In genomic region chr14:94557327-94557726, GRCh38 we compare ENCODE assay signal across 9 cellular contexts. TPM values are rescaled to one million over a fixed set of nuclear protein-coding genes. Genes with fewer than 3 reads are reported as not detected.
"Had no signal": no experiment of that assay in that cellular context is flagged by ENCODE, and none has a peak within 500 bp of the region (broad histone marks: within the 10 kb centered on the region; RNA-seq: fewer than 3 reads in every experiment).

No MANE protein-coding gene starts in this region.

- FAIRE-seq: G401.6, GM12878, GM12891, GM12892, GM18507, GM19239 had no signal

- H3K4me3 ChIP-seq: GM12878 had no signal

- ATAC-seq: GM12878 had no signal

- DNase-seq: GDM1, GF-D8 had no signal

RNA-seq across cellular contexts. Expression of gene SERPINA4, which starts 3.9 kb away (rescaled TPM):
- total RNA-seq: G401 had no signal
- polyA plus RNA-seq: GM12878 had no signal

RNA-seq across cellular contexts. Expression of gene SERPINA5, which starts 23.9 kb away (rescaled TPM):
- total RNA-seq: G401 had no signal
- polyA plus RNA-seq: GM12878 had no signal

RNA-seq across cellular contexts. Expression of gene SERPINA12, which starts 48.1 kb away (rescaled TPM):
- total RNA-seq: G401, GM12878 had no signal
- polyA plus RNA-seq: GM12878 had no signal

RNA-seq across cellular contexts. Expression of gene SERPINA3, which starts 54.9 kb away (rescaled TPM):
- total RNA-seq: G401 had no signal
- polyA plus RNA-seq: GM12878 had no signal
